Comparison of ENCODE assay signal across 1 cellular context in the genomic region with DNA sequence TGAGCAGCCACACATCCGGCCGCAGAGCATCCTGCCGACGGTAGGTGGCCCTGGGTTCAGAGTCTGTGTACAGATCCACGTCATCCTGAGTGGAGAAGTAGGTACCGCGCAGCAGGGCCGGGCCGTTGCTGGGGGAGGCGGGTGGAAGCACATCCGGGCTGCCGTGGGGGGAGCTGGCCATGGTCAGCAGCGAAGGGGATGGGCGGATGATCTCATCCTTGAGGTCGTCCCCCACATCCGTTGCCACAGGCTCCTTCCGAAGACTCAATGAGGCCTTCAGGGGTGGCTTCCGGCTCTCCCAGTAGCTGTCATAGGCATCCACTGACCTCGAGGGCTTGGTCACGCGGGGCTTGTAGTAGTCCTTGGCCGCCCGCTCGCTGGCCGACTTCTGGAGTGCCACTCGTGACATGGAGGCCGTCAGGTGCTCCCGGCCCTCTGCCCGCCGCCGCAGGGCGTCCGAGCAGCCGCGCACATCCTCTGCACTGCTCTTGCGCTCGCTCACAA.
TF ChIP-seq lines count a peak whose summit lies in the region.

No MANE protein-coding gene starts in this region.

TF ChIP-seq in K562, 482 proteins besides CTCF, POLR2A, EP300 and RAD21:
- TF ChIP-seq RBFOX2 (IDR thresholded peaks at IDR 0.05; ENCODE audit: low read depth, low read length), result peak; percentile 19; the same call in 1 of the 2 replicates
- TF ChIP-seq, protein P1, sequence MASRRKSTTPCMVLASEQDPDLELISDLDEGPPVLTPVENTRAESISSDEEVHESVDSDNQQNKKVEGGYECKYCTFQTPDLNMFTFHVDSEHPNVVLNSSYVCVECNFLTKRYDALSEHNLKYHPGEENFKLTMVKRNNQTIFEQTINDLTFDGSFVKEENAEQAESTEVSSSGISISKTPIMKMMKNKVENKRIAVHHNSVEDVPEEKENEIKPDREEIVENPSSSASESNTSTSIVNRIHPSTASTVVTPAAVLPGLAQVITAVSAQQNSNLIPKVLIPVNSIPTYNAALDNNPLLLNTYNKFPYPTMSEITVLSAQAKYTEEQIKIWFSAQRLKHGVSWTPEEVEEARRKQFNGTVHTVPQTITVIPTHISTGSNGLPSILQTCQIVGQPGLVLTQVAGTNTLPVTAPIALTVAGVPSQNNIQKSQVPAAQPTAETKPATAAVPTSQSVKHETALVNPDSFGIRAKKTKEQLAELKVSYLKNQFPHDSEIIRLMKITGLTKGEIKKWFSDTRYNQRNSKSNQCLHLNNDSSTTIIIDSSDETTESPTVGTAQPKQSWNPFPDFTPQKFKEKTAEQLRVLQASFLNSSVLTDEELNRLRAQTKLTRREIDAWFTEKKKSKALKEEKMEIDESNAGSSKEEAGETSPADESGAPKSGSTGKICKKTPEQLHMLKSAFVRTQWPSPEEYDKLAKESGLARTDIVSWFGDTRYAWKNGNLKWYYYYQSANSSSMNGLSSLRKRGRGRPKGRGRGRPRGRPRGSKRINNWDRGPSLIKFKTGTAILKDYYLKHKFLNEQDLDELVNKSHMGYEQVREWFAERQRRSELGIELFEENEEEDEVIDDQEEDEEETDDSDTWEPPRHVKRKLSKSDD (conservative IDR thresholded peaks at IDR 0.05; ENCODE audit: low read length), result no peak
- TF ChIP-seq IRF2 (CRISPR knock-in tag; IDR thresholded peaks at IDR 0.05), result no peak
- no peak for TF ChIP-seq YY1 (IDR thresholded peaks at IDR 0.05; ENCODE audit: borderline replicate concordance in 1 of 3, control insufficient read depth in 1 of 3, extremely low read depth in 1 of 3, insufficient read depth in 3 of 3, insufficient read length in 1 of 3, insufficient replicate concordance in 2 of 3, low read depth in 1 of 3, low read length in 2 of 3)
- no peak for TF ChIP-seq TAF1 (IDR thresholded peaks at IDR 0.05; ENCODE audit: control insufficient read depth, extremely low read depth, insufficient read depth, low read length, severe bottlenecking)
- peak; percentile 6; the same call in 1 of the 2 replicates for TF ChIP-seq POLR2G (IDR thresholded peaks at IDR 0.05; ENCODE audit: low read depth, low read length)
- no peak for TF ChIP-seq SREBF2 (CRISPR knock-in tag; IDR thresholded peaks at IDR 0.05)
